Comparison of ENCODE assay signal across 24 cellular contexts in genomic region chr6:52426667-52427066, GRCh38. TPM values are rescaled to one million over a fixed set of nuclear protein-coding genes. Genes with fewer than 3 reads are reported as not detected.
DNase-seq lines count a peak whose midpoint lies in the region; ATAC-seq, FAIRE-seq and TF ChIP-seq lines count a peak whose summit lies in the region.
"Had no signal": no experiment of that assay in that cellular context is flagged by ENCODE, and none has a peak within 500 bp of the region (broad histone marks: within the 10 kb centered on the region; RNA-seq: fewer than 3 reads in every experiment).

No MANE protein-coding gene starts in this region.

- CTCF ChIA-PET in PC-3 (lab: Charles Lee): no interaction called here

- H3K4me3 ChIP-seq in PC-3 (ENCODE audit: low read length) (no peak overlapping the region), mucosa of descending colon (no peak overlapping the region)
- H3K4me3 ChIP-seq: adrenal gland, cardiac muscle cell, MG63, ovary, SK-N-MC, vagina had no signal

- DNase-seq in GM12891 (ENCODE audit: insufficient read length, low spot score) (no peak), PC-3 (peak; percentile 18), NCI-H187 (lab: John Stamatoyannopoulos, UW) (no peak), mucosa of descending colon (no peak), cerebellum (ENCODE audit: low spot score) (no peak), DMS 273 treated with DMSO at 0.1 percent for 48 hours (lab: John Stamatoyannopoulos, UW) (no peak)
- DNase-seq: activated gamma-delta T cell treated with Interleukin-2 at 50 U/mL for 16 hours; adrenal gland; COR-L47; MG63; NCI-H1436; NCI-H345; ovary; stimulated activated CD4-positive, alpha-beta T cell treated with anti-CD3 and anti-CD28 coated beads, Interleukin-15, amount 100 ng/mL, for 24 hours; WERI-Rb-1 had no signal

- POLR2A ChIA-PET in PC-3 (lab: Charles Lee; ENCODE audit: unreplicated experiment): no interaction called here

- no peak for FAIRE-seq in GM12891 (lab: Jason Lieb, UNC)
- FAIRE-seq: A204.1 had no signal

- peak; percentile 60 for ATAC-seq in GM21786 (IDR thresholded peaks at IDR 0.05; ENCODE audit: unreplicated experiment)
- ATAC-seq in HG03354 (IDR thresholded peaks at IDR 0.05; ENCODE audit: poor library complexity, severe bottlenecking, unreplicated experiment): peak; percentile 77
- ATAC-seq in PC-3: no peak; the same call in 1 of the 2 replicates
- ATAC-seq in mucosa of descending colon: no peak
- ATAC-seq: HCT116; natural killer cell treated with Interleukin-12 subunit alpha and Interleukin-12 subunit beta and Interleukin-15 and Interleukin-18, amount 100 ng/mL, for 72 hours; sciatic nerve had no signal

- TF ChIP-seq CTCF in PC-3 (conservative IDR thresholded peaks at IDR 0.05; ENCODE audit: low read depth, low read length) (no peak), mucosa of descending colon (IDR thresholded peaks at IDR 0.05) (no peak)

- H3F3A ChIP-seq in PC-3 (ENCODE audit: low read length, unreplicated experiment): no peaks in the 10 kb centered on the region

- no peaks in the 10 kb centered on the region for H4K20me1 ChIP-seq in PC-3 (ENCODE audit: low read length)

- BruUV-seq in PC-3 (replicated peaks; lab: Mats Ljungman, UMichigan): no TSS peak

- peaks cover 6% of the 10 kb centered on the region for H3K79me2 ChIP-seq in PC-3 (ENCODE audit: low read length)

- no peak overlapping the region for H3K4me2 ChIP-seq in PC-3 (ENCODE audit: low read length)

- no peaks in the 10 kb centered on the region for H3K27me3 ChIP-seq in PC-3 (ENCODE audit: low read length)
- H3K27me3 ChIP-seq: adrenal gland, cardiac muscle cell, MG63, ovary, vagina had no signal

- H3K9ac ChIP-seq in PC-3 (ENCODE audit: low read length): no peak overlapping the region

- no peak overlapping the region for H2AFZ ChIP-seq in PC-3 (ENCODE audit: low read length)

- no peaks in the 10 kb centered on the region for H3K9me2 ChIP-seq in PC-3 (replicated peaks; ENCODE audit: low read length)

- no peak overlapping the region for H3K27ac ChIP-seq in PC-3 (ENCODE audit: low read length)
- H3K27ac ChIP-seq: adrenal gland, cardiac muscle cell, ovary, SK-N-MC, vagina, WERI-Rb-1 had no signal

- H3K4me1 ChIP-seq in PC-3 (ENCODE audit: insufficient read depth, low read length) (peaks cover 27% of the 10 kb centered on the region), mucosa of descending colon (ENCODE audit: low read depth) (no peaks in the 10 kb centered on the region)
- H3K4me1 ChIP-seq: vagina had no signal

- H3K9me3 ChIP-seq in PC-3 (ENCODE audit: low read length): no peaks in the 10 kb centered on the region
- no peaks in the 10 kb centered on the region for H3K9me3 ChIP-seq in mucosa of descending colon
- H3K9me3 ChIP-seq: adrenal gland, ovary, vagina had no signal

- intact Hi-C loops in PC-3 (cut with micrococcal nuclease) (no loop called here), mucosa of descending colon (cut with DNase I, micrococcal nuclease) (no loop called here)

- H3K36me3 ChIP-seq in PC-3 (ENCODE audit: low read depth, low read length): no peaks in the 10 kb centered on the region
- no peaks in the 10 kb centered on the region for H3K36me3 ChIP-seq in mucosa of descending colon (ENCODE audit: low read depth)
- H3K36me3 ChIP-seq: adrenal gland, cardiac muscle cell, ovary had no signal

- TF ChIP-seq POLR2A in GM12891 (IDR thresholded peaks at IDR 0.05; ENCODE audit: low read depth, low read length): no peak

TF ChIP-seq in GM12891, 5 proteins besides CTCF, POLR2A, EP300 and RAD21:
- TF ChIP-seq POLR2AphosphoS5 (IDR thresholded peaks at IDR 0.05; ENCODE audit: low read depth, low read length): no peak
- peak; percentile 62 for TF ChIP-seq SPI1 (IDR thresholded peaks at IDR 0.05; ENCODE audit: low read depth, low read length)
- TF ChIP-seq POU2F2 (IDR thresholded peaks at IDR 0.05; ENCODE audit: low read depth, low read length): no peak
TF ChIP-seq in GM12891: peak in this region for 1.

RNA-seq across cellular contexts. Expression of gene EFHC1, which starts 6.5 kb away (rescaled TPM):
- 12.8 TPM for polyA plus RNA-seq in GM12891 (2012; ENCODE audit: low read depth, missing spikeins)
- 14.5 and 22.4 TPM in 2 replicates for total RNA-seq in PC-3 (2014; rRNA removed)
- 10 to 100 TPM; 10.8 to 22.2 (median 20.5) TPM for total RNA-seq in mucosa of descending colon
- 55.2 TPM for total RNA-seq in cerebellum

Comparison
In these comparisons a context has a peak if more than half of its experiments do, and no peak if none do; other contexts are left out.
1. ATAC-seq: peak in GM21786 (single experiment) and HG03354 (single experiment); none in PC-3 (single experiment) and mucosa of descending colon (single experiment).